ENCODE assay signal across 10 cellular contexts in the genomic region with DNA sequence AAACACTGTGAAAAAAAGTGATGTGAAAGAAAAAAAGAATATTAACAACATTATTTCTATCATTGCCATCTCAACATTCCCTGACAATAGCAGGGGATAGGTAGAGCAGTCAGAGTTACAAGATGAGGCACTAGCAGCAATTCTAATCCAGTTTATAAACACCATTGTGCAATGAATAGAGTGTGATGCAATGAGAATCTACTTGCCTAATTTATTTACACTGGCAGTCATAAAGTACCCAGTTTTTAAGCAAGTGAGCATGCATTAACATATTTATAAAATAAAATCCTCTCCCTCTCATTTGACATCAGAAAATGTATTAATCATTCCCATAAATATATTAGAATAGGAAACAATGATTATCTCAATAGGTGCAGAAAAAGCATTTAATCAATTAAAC. TPM values are rescaled to one million over a fixed set of nuclear protein-coding genes. Genes with fewer than 3 reads are reported as not detected.
A peak's percentile ranks its signal among the peaks of the same experiment; 100 is the strongest.
DNase-seq lines count a peak whose midpoint lies in the region; ATAC-seq and TF ChIP-seq lines count a peak whose summit lies in the region.
"Had no signal": no experiment of that assay in that cellular context is flagged by ENCODE, and none has a peak within 500 bp of the region (broad histone marks: within the 10 kb centered on the region; RNA-seq: fewer than 3 reads in every experiment).

No MANE protein-coding gene starts in this region.

- TF ChIP-seq CTCF in AG04450 (IDR thresholded peaks at IDR 0.05; ENCODE audit: low read depth, low read length) (no peak), foreskin fibroblast (IDR thresholded peaks at IDR 0.05; ENCODE audit: low read depth, low read length) (no peak), stomach (IDR thresholded peaks at IDR 0.05) (no peak)

- DNase-seq in AG04450 (ENCODE audit: low read depth, low spot score) (peak; percentile 11), GM04503 (ENCODE audit: low read depth) (peak; percentile 13), T-cell (no peak), foreskin fibroblast (peak; percentile 38 to 71), stomach (no peak)
- no peak for DNase-seq in activated naive CD4-positive, alpha-beta T cell treated with Interleukin-2 at 50 U/mL for 16 hours
- DNase-seq: GF-D8, naive B cell had no signal

- no peak for TF ChIP-seq EP300 in stomach (IDR thresholded peaks at IDR 0.05)

- H3K27ac ChIP-seq in AG04450 (ENCODE audit: low read depth, low read length) (no peak overlapping the region), stomach (no peak overlapping the region)

- H3K4me3 ChIP-seq in AG04450 (ENCODE audit: low read depth, low read length) (no peak overlapping the region), foreskin fibroblast (ENCODE audit: low read depth in 1 of 2, low read length in 2 of 2) (no peak overlapping the region), stomach (peak overlapping the region in 1 of 4 donors; percentile 71)

- no peak overlapping the region for H3K27ac Mint-ChIP-seq in T-cell

- no peaks in the 10 kb centered on the region for H3K27me3 Mint-ChIP-seq in T-cell
- H3K27me3 Mint-ChIP-seq: naive B cell had no signal

- no peak for TF ChIP-seq POLR2A in stomach (IDR thresholded peaks at IDR 0.05)

- H3K4me1 Mint-ChIP-seq in T-cell = peaks cover 58 to 70% (median 67%) of the 10 kb centered on the region in 3 donors

- H3K9me3 ChIP-seq in AG04450 (ENCODE audit: control insufficient read depth, insufficient read depth, low read length) (no peaks in the 10 kb centered on the region), stomach (no peaks in the 10 kb centered on the region)

- H3K4me1 ChIP-seq in stomach = peaks cover 8 to 53% (median 30%) of the 10 kb centered on the region in 4 donors

- H3K36me3 ChIP-seq in stomach = no peaks in the 10 kb centered on the region

- ATAC-seq in T-cell (replicated peaks in 1 of 4) (no peak), HG03097 (IDR thresholded peaks at IDR 0.05; ENCODE audit: low FRiP score, unreplicated experiment) (no peak), HG03432 (IDR thresholded peaks at IDR 0.05; ENCODE audit: unreplicated experiment) (no peak)

- CTCF ChIA-PET in AG04450 (lab: Charles Lee) = no interaction called here
- CTCF ChIA-PET in T-cell (lab: Charles Lee) = no interaction called here

- intact Hi-C loops in stomach (cut with DNase I; ENCODE audit: low total_unique reads) = no loop called here

- H3K36me3 Mint-ChIP-seq in T-cell = peaks cover 4% of the 10 kb centered on the region
- H3K36me3 Mint-ChIP-seq: naive B cell had no signal

- H3K9me3 Mint-ChIP-seq in T-cell = no peaks in the 10 kb centered on the region
- H3K9me3 Mint-ChIP-seq: naive B cell had no signal

- POLR2A ChIA-PET in AG04450 (lab: Yijun Ruan, JAX) = no interaction called here
- POLR2A ChIA-PET in T-cell (lab: Charles Lee) = no interaction called here

- H3K4me3 Mint-ChIP-seq in T-cell = peak overlapping the region in 2 of 3 donors; percentile 88 to 97

- no peaks in the 10 kb centered on the region for H3K27me3 ChIP-seq in AG04450 (ENCODE audit: control insufficient read depth, insufficient read depth, low read length)
- no peaks in the 10 kb centered on the region for H3K27me3 ChIP-seq in stomach

RNA-seq across cellular contexts. Expression of gene MANEA, which starts 2.5 kb away (rescaled TPM):
- polyA plus RNA-seq in AG04450 (2011; rRNA removed) (10.5 and 17.3 TPM in 2 replicates), stomach (1 to 10 TPM; 2.6 to 3.6 (median 2.9) TPM)
- 4.7 and 12.4 TPM in 2 replicates for polyA minus RNA-seq in AG04450 (2011; rRNA and poly(A)+ RNA removed)
- total RNA-seq in T-cell (10 to 100 TPM in 2 of 5 donors, 1 to 10 TPM in 3; 6.1 to 12.7 (median 8.9) TPM), stomach (10 to 100 TPM in 1 of 5 donors, 1 to 10 TPM in 4; 1.2 to 15.2 (median 3.5) TPM)

Comparison
In these comparisons a context has a peak if more than half of its experiments do, and no peak if none do; other contexts are left out.
1. DNase-seq: peak in AG04450 (single experiment), GM04503 (single experiment) and foreskin fibroblast (2 of 2); none in T-cell (0 of 34), activated naive CD4-positive, alpha-beta T cell treated with Interleukin-2 at 50 U/mL for 16 hours (single experiment) and stomach (single experiment).